1 cellular context compared by ENCODE assay signal in genomic region chr17:62696726-62697490, GRCh38.
TF ChIP-seq lines count a peak whose summit lies in the region.

No MANE protein-coding gene starts in this region.

TF ChIP-seq in H1, 55 proteins besides CTCF, POLR2A, EP300 and RAD21:
- TF ChIP-seq, protein P1, sequence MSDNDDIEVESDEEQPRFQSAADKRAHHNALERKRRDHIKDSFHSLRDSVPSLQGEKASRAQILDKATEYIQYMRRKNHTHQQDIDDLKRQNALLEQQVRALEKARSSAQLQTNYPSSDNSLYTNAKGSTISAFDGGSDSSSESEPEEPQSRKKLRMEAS (IDR thresholded peaks at IDR 0.05) = 0 out of 2 replicates have a peak, but pooled peaks have one; percentile 9
- TF ChIP-seq, protein P2, sequence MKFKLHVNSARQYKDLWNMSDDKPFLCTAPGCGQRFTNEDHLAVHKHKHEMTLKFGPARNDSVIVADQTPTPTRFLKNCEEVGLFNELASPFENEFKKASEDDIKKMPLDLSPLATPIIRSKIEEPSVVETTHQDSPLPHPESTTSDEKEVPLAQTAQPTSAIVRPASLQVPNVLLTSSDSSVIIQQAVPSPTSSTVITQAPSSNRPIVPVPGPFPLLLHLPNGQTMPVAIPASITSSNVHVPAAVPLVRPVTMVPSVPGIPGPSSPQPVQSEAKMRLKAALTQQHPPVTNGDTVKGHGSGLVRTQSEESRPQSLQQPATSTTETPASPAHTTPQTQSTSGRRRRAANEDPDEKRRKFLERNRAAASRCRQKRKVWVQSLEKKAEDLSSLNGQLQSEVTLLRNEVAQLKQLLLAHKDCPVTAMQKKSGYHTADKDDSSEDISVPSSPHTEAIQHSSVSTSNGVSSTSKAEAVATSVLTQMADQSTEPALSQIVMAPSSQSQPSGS (IDR thresholded peaks at IDR 0.05; ENCODE audit: low read length) = no peak
